In the genomic region with DNA sequence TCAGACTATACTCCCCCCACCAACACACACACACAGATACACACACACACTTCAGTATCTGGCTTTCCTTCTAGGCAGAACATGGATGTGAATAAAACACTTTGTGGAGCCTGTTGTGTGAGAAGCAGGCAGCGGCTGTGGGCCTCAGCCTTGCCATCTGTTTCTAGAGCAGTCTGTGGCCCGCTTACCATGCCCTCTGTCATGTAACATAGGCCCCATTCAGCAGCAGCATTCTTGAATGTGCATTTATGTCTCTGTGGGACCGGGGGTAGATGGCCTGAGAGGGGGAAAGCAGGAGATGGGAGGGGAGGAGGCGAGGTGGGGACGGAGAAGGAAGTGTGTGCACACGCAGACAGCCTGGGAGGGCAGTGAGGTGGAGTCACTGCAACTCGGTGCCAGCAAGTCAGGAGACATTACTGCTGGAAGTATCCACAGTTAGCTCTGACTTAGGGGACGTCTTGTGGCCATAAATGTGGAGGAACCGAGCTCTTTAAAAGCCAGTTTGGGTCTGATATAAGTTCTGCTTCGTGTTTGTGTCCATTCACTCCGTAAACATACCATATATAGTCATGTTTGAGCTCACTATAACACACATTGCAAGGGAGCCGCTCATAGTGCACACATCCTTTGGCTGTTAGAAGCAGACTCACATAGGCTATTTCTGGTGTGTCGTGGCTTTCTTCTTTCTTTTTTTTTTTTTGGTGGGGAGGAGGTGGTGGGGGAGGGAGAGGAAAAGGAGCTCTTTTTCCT, we compare ENCODE assay signal across 8 cellular contexts. TPM values are rescaled to one million over a fixed set of nuclear protein-coding genes. Genes with fewer than 3 reads are reported as not detected.
DNase-seq lines count a peak whose midpoint lies in the region; ATAC-seq, FAIRE-seq and TF ChIP-seq lines count a peak whose summit lies in the region.

No MANE protein-coding gene starts in this region.

- no peaks in the 10 kb centered on the region for H3K27me3 ChIP-seq in naive thymus-derived CD4-positive, alpha-beta T cell (ENCODE audit: control insufficient read depth in 2 of 2, insufficient read depth in 2 of 2, low read length in 2 of 2)
- no peaks in the 10 kb centered on the region for H3K27me3 ChIP-seq in BE2C

- TF ChIP-seq POLR2A in A549 (IDR thresholded peaks at IDR 0.05; ENCODE audit: low read length): no peak
- peak; percentile 17 for TF ChIP-seq POLR2A in GM18526 (IDR thresholded peaks at IDR 0.05; ENCODE audit: extremely low read depth, insufficient read length)

- H3K4me1 Mint-ChIP-seq in T-helper 17 cell: peaks cover 52% of the 10 kb centered on the region
- peaks cover 50 to 89% (median 76%) of the 10 kb centered on the region in 7 donors for H3K4me1 Mint-ChIP-seq in naive thymus-derived CD4-positive, alpha-beta T cell

- peak overlapping the region; percentile 52 for H3K4me2 ChIP-seq in A549

- H3K36me3 Mint-ChIP-seq in T-helper 17 cell (ENCODE audit: low read depth): no peaks in the 10 kb centered on the region
- H3K36me3 Mint-ChIP-seq in naive thymus-derived CD4-positive, alpha-beta T cell: peaks cover 0 to 3% (median 0%) of the 10 kb centered on the region in 5 donors

- TF ChIP-seq CTCF in A549 (IDR thresholded peaks at IDR 0.05): no peak
- no peak for TF ChIP-seq CTCF in BE2C (IDR thresholded peaks at IDR 0.05; ENCODE audit: low read depth, low read length)

- 28% methylated on average over 13 of the region's 13 CpGs for WGBS in A549 (ENCODE audit: missing lambda C conversion rate)

- peak overlapping the region; percentile 25 to 72; a peak in 5 of 6 replicates for H3K27ac ChIP-seq in A549
- H3K27ac ChIP-seq in naive thymus-derived CD4-positive, alpha-beta T cell (ENCODE audit: low read depth, low read length): peak overlapping the region; percentile 63

- H3K27ac Mint-ChIP-seq in T-helper 17 cell: no peak overlapping the region
- H3K27ac Mint-ChIP-seq in naive thymus-derived CD4-positive, alpha-beta T cell: peak overlapping the region; percentile 55 to 96 (median 89)

- TF ChIP-seq RAD21 in A549 (conservative IDR thresholded peaks at IDR 0.05 in 1 of 2, IDR thresholded peaks at IDR 0.05 in 1 of 2): no peak

- no peak for FAIRE-seq in A549 (lab: Jason Lieb, UNC)

- POLR2A ChIA-PET in A549 (lab: Yijun Ruan, JAX): no interaction called here
- POLR2A ChIA-PET in naive thymus-derived CD4-positive, alpha-beta T cell (lab: Charles Lee): interaction anchor here (0.9 to 10.7 kb wide), 5 partner anchors 10 to 59 kb away, joined by 3 to 91 read pairs (median 23); no protein-coding TSS in a partner anchor

- H3K9me3 Mint-ChIP-seq in naive thymus-derived CD4-positive, alpha-beta T cell: peaks cover 0 to 5% (median 0%) of the 10 kb centered on the region in 11 donors

- TF ChIP-seq EP300 in A549 (IDR thresholded peaks at IDR 0.05): no peak

- H3K4me1 ChIP-seq in A549: peaks cover 76% of the 10 kb centered on the region
- H3K4me1 ChIP-seq in naive thymus-derived CD4-positive, alpha-beta T cell (ENCODE audit: control insufficient read depth in 2 of 2, insufficient read depth in 2 of 2, low read length in 2 of 2): peaks cover 18 to 27% of the 10 kb centered on the region in 2 donors
- H3K4me1 ChIP-seq in BE2C: no peaks in the 10 kb centered on the region

- no peak overlapping the region for H3K4me3 ChIP-seq in A549
- peak overlapping the region; percentile 10 for H3K4me3 ChIP-seq in naive thymus-derived CD4-positive, alpha-beta T cell (ENCODE audit: low read length)
- H3K4me3 ChIP-seq in BE2C (ENCODE audit: low read depth, low read length): no peak overlapping the region

- no peaks in the 10 kb centered on the region for H3K36me3 ChIP-seq in naive thymus-derived CD4-positive, alpha-beta T cell (ENCODE audit: control insufficient read depth in 2 of 3, insufficient read depth in 3 of 3, low read length in 3 of 3)
- H3K36me3 ChIP-seq in BE2C: no peaks in the 10 kb centered on the region

- intact Hi-C loops in naive thymus-derived CD4-positive, alpha-beta T cell (cut with micrococcal nuclease): loop anchor here (1.0 to 5.0 kb wide), 5 partner anchors 8 to 51 kb away; no protein-coding TSS in a partner anchor

- CTCF ChIA-PET in A549 (lab: Yijun Ruan, JAX): interaction anchor here (0.6 to 1.0 kb wide), 2 partner anchors 9 to 37 kb away, joined by 4 read pairs; no protein-coding TSS in a partner anchor
- CTCF ChIA-PET in naive thymus-derived CD4-positive, alpha-beta T cell (lab: Charles Lee): interaction anchor here (0.5 to 1.7 kb wide), 4 partner anchors 8 to 77 kb away, joined by 3 to 8 read pairs (median 6); no protein-coding TSS in a partner anchor

- DNase-seq in A549 (ENCODE audit: low read depth in 1 of 2, low spot score in 1 of 2): no peak
- DNase-seq in T-helper 17 cell: no peak
- no peak for DNase-seq in naive thymus-derived CD4-positive, alpha-beta T cell
- no peak for DNase-seq in BE2C
- no peak for DNase-seq in putamen (ENCODE audit: low spot score)

- no peaks in the 10 kb centered on the region for H3K9me3 ChIP-seq in A549
- H3K9me3 ChIP-seq in T-helper 17 cell (ENCODE audit: control insufficient read depth, low read length, poor library complexity, severe bottlenecking): no peaks in the 10 kb centered on the region
- H3K9me3 ChIP-seq in naive thymus-derived CD4-positive, alpha-beta T cell (ENCODE audit: control insufficient read depth in 2 of 3, low read length in 3 of 3): no peaks in the 10 kb centered on the region
- H3K9me3 ChIP-seq in BE2C: no peaks in the 10 kb centered on the region

- H3K4me3 Mint-ChIP-seq in T-helper 17 cell: peak overlapping the region; percentile 41
- H3K4me3 Mint-ChIP-seq in naive thymus-derived CD4-positive, alpha-beta T cell: peak overlapping the region; percentile 70 to 83 (median 82)

- ATAC-seq in A549: peak; percentile 68 to 76; a peak in 5 of 6 replicates
- peak; percentile 53 for ATAC-seq in HG03460 (IDR thresholded peaks at IDR 0.05; ENCODE audit: unreplicated experiment)
- ATAC-seq in T-helper 17 cell: peak; percentile 50
- ATAC-seq in esophagus mucosa: peak; percentile 73
- ATAC-seq in naive thymus-derived CD4-positive, alpha-beta T cell: peak; percentile 71

- H3K27me3 Mint-ChIP-seq in T-helper 17 cell: no peaks in the 10 kb centered on the region
- no peaks in the 10 kb centered on the region for H3K27me3 Mint-ChIP-seq in naive thymus-derived CD4-positive, alpha-beta T cell

TF ChIP-seq in A549, 52 proteins besides CTCF, POLR2A, EP300 and RAD21 (continues in another document):
- TF ChIP-seq CBX8 (IDR thresholded peaks at IDR 0.05) (no peak), SMC3 (IDR thresholded peaks at IDR 0.05) (no peak), KDM5A (IDR thresholded peaks at IDR 0.05) (no peak), POLR2AphosphoS2 (conservative IDR thresholded peaks at IDR 0.05; ENCODE audit: low read length) (no peak), ZSCAN20 (CRISPR knock-in tag; IDR thresholded peaks at IDR 0.05) (no peak), RNF2 (IDR thresholded peaks at IDR 0.05; ENCODE audit: borderline replicate concordance, low read depth) (no peak), MYC (IDR thresholded peaks at IDR 0.05; ENCODE audit: borderline replicate concordance, low read length) (no peak), EHF (CRISPR knock-in tag; IDR thresholded peaks at IDR 0.05) (no peak), CHD4 (IDR thresholded peaks at IDR 0.05; ENCODE audit: borderline replicate concordance) (no peak), RFX5 (IDR thresholded peaks at IDR 0.05) (no peak)
- TF ChIP-seq, protein P1, sequence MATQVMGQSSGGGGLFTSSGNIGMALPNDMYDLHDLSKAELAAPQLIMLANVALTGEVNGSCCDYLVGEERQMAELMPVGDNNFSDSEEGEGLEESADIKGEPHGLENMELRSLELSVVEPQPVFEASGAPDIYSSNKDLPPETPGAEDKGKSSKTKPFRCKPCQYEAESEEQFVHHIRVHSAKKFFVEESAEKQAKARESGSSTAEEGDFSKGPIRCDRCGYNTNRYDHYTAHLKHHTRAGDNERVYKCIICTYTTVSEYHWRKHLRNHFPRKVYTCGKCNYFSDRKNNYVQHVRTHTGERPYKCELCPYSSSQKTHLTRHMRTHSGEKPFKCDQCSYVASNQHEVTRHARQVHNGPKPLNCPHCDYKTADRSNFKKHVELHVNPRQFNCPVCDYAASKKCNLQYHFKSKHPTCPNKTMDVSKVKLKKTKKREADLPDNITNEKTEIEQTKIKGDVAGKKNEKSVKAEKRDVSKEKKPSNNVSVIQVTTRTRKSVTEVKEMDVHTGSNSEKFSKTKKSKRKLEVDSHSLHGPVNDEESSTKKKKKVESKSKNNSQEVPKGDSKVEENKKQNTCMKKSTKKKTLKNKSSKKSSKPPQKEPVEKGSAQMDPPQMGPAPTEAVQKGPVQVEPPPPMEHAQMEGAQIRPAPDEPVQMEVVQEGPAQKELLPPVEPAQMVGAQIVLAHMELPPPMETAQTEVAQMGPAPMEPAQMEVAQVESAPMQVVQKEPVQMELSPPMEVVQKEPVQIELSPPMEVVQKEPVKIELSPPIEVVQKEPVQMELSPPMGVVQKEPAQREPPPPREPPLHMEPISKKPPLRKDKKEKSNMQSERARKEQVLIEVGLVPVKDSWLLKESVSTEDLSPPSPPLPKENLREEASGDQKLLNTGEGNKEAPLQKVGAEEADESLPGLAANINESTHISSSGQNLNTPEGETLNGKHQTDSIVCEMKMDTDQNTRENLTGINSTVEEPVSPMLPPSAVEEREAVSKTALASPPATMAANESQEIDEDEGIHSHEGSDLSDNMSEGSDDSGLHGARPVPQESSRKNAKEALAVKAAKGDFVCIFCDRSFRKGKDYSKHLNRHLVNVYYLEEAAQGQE (IDR thresholded peaks at IDR 0.05): no peak
- TF ChIP-seq, protein P2, sequence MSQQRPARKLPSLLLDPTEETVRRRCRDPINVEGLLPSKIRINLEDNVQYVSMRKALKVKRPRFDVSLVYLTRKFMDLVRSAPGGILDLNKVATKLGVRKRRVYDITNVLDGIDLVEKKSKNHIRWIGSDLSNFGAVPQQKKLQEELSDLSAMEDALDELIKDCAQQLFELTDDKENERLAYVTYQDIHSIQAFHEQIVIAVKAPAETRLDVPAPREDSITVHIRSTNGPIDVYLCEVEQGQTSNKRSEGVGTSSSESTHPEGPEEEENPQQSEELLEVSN (IDR thresholded peaks at IDR 0.05; ENCODE audit: borderline replicate concordance, low read depth): no peak

RNA-seq across cellular contexts. Expression of a gene that starts 38.5 kb away (rescaled TPM):
- polyA plus RNA-seq in A549 (2011; rRNA removed): 2.2 and 4.8 TPM in 2 replicates
- 1.5 and 2.1 TPM in 2 replicates for polyA plus RNA-seq in A549 (2012; cell fraction: cytosol; rRNA removed)
- polyA plus RNA-seq in A549 (2012; cell fraction: nucleus; rRNA removed): 6.1 and 6.8 TPM in 2 replicates
- polyA plus RNA-seq in A549 (2017; fragmentation: RNase III; extraction: RNeasy Plus Mini Kit Qiagen cat#74134 plus additional on column Dnase treatment): 4.6 to 5.0 TPM (median 4.8 TPM) in 3 replicates
- polyA minus RNA-seq in A549 (2011; rRNA and poly(A)+ RNA removed): 30.5 and 38.8 TPM in 2 replicates
- total RNA-seq in T-helper 17 cell: 10 to 100 TPM; 34.7 to 48.1 TPM
- total RNA-seq in esophagus mucosa: 75.8 TPM
- total RNA-seq in naive thymus-derived CD4-positive, alpha-beta T cell: 10 to 100 TPM; 28.3 to 56.7 (median 51.6) TPM
- 10 to 100 TPM in 1 of 2 donors, 1 to 10 TPM in 1; 4.2 to 10.0 TPM for polyA plus RNA-seq in naive thymus-derived CD4-positive, alpha-beta T cell
- 5.1 TPM for polyA plus RNA-seq in BE2C (2012; ENCODE audit: insufficient read depth, insufficient read length, low read depth)
